ENCODE assay signal across 1 cellular context in genomic region chr4:52853351-52853750, GRCh38.
TF ChIP-seq lines count a peak whose summit lies in the region.

No MANE protein-coding gene starts in this region.

TF ChIP-seq in SK-N-SH, 30 proteins besides CTCF, POLR2A, EP300 and RAD21 (continued from another document):
- no peak for TF ChIP-seq IRF3 (IDR thresholded peaks at IDR 0.05; ENCODE audit: low read depth, low read length)
- peak; percentile 42; the same call in 1 of the 2 replicates for TF ChIP-seq RXRA (IDR thresholded peaks at IDR 0.05; ENCODE audit: borderline replicate concordance, low read depth)
- no peak for TF ChIP-seq REST (IDR thresholded peaks at IDR 0.05; ENCODE audit: low read depth, low read length)
- no peak for TF ChIP-seq GATA2 (CRISPR knock-in tag; IDR thresholded peaks at IDR 0.05)
- peak; percentile 86 for TF ChIP-seq TCF12 (IDR thresholded peaks at IDR 0.05)
- TF ChIP-seq NRF1 (IDR thresholded peaks at IDR 0.05; ENCODE audit: low read depth, low read length), result no peak
- peak; percentile 80 for TF ChIP-seq JUND (IDR thresholded peaks at IDR 0.05)
- TF ChIP-seq ZBTB33 (IDR thresholded peaks at IDR 0.05; ENCODE audit: borderline replicate concordance, low read depth), result no peak
- no peak for TF ChIP-seq GABPA (IDR thresholded peaks at IDR 0.05; ENCODE audit: low read depth)
TF ChIP-seq in SK-N-SH: peak in this region for 9.
